Comparison of ENCODE assay signal across 8 cellular contexts in genomic region chr1:41416552-41417334, GRCh38. TPM values are rescaled to one million over a fixed set of nuclear protein-coding genes. Genes with fewer than 3 reads are reported as not detected.
DNase-seq lines count a peak whose midpoint lies in the region; ATAC-seq, FAIRE-seq and TF ChIP-seq lines count a peak whose summit lies in the region.

No MANE protein-coding gene starts in this region.

- H3K36me3 Mint-ChIP-seq in T-helper 17 cell (ENCODE audit: low read depth): peaks cover 2% of the 10 kb centered on the region

- 54 to 60% (median 54%) methylated on average over 16 to 18 of the region's 18 CpGs for WGBS in small intestine, 3 donors

- no peak overlapping the region for H3K27ac Mint-ChIP-seq in T-helper 17 cell

- ATAC-seq in T-helper 17 cell: peak; percentile 56
- ATAC-seq in HG02571 (IDR thresholded peaks at IDR 0.05; ENCODE audit: unreplicated experiment): no peak

- peaks cover 41% of the 10 kb centered on the region for H3K27me3 Mint-ChIP-seq in T-helper 17 cell

- H3K36me3 ChIP-seq in GM06990 (ENCODE audit: control insufficient read depth, insufficient read depth, low read length): no peaks in the 10 kb centered on the region
- H3K36me3 ChIP-seq in ascending aorta: no peaks in the 10 kb centered on the region
- no peaks in the 10 kb centered on the region for H3K36me3 ChIP-seq in small intestine (ENCODE audit: control insufficient read depth in 2 of 2, insufficient read depth in 2 of 2, low read length in 2 of 2)

- H3K27ac ChIP-seq in ascending aorta: peak overlapping the region in 1 of 2 donors; percentile 88
- no peak overlapping the region for H3K27ac ChIP-seq in small intestine (ENCODE audit: low read depth in 1 of 2, low read length in 1 of 2)

- TF ChIP-seq CTCF in GM06990 (IDR thresholded peaks at IDR 0.05; ENCODE audit: insufficient read depth, low read length, poor library complexity, severe bottlenecking) (peak; percentile 91), ascending aorta (IDR thresholded peaks at IDR 0.05) (peak; percentile 90 to 97 (median 93))

- no peaks in the 10 kb centered on the region for H3K9me3 ChIP-seq in T-helper 17 cell (ENCODE audit: control insufficient read depth, low read length, poor library complexity, severe bottlenecking)
- H3K9me3 ChIP-seq in ascending aorta: no peaks in the 10 kb centered on the region
- H3K9me3 ChIP-seq in small intestine (ENCODE audit: control insufficient read depth, low read depth): no peaks in the 10 kb centered on the region

- H3K4me3 ChIP-seq in GM06990 (replicated peaks; ENCODE audit: low read depth, low read length) (no peak overlapping the region), ascending aorta (no peak overlapping the region), small intestine (ENCODE audit: low read depth in 1 of 2, low read length in 2 of 2) (no peak overlapping the region)

- peaks cover 2% of the 10 kb centered on the region for H3K4me1 Mint-ChIP-seq in T-helper 17 cell

- intact Hi-C loops in ascending aorta (cut with DNase I): loop anchor here (1.0 to 5.0 kb wide), 3 partner anchors 81 to 148 kb away; no protein-coding TSS in a partner anchor

- DNase-seq in GM06990 (ENCODE audit: extremely low read depth, insufficient read length) (peak; percentile 28), NCI-H1092 treated with DMSO at 0.1 percent for 48 hours (lab: John Stamatoyannopoulos, UW) (peak; percentile 65), T-helper 17 cell (peak; percentile 34 to 59 (median 36)), ascending aorta (ENCODE audit: low spot score in 2 of 2) (peak in 1 of 2 donors; percentile 85), hepatic stellate cell (ENCODE audit: low spot score) (peak; percentile 87), small intestine (peak; percentile 77), mesenteric fat pad (ENCODE audit: low spot score) (no peak)

- FAIRE-seq in small intestine (lab: Jason Lieb, UNC): no peak

- no peaks in the 10 kb centered on the region; the same call in 1 of the 2 replicates for H3K27me3 ChIP-seq in GM06990 (replicated peaks; ENCODE audit: control insufficient read depth, insufficient read depth, low read length)
- H3K27me3 ChIP-seq in ascending aorta: no peaks in the 10 kb centered on the region
- H3K27me3 ChIP-seq in small intestine (ENCODE audit: control insufficient read depth in 2 of 2, insufficient read depth in 2 of 2, low read length in 2 of 2): peaks cover 0 to 3% of the 10 kb centered on the region in 2 donors

- H3K4me1 ChIP-seq in ascending aorta: peaks cover 4 to 12% of the 10 kb centered on the region in 2 donors
- H3K4me1 ChIP-seq in small intestine (ENCODE audit: control insufficient read depth in 2 of 2, insufficient read depth in 1 of 2, low read depth in 1 of 2, low read length in 1 of 2): no peaks in the 10 kb centered on the region

- H3K4me3 Mint-ChIP-seq in T-helper 17 cell: no peak overlapping the region

RNA-seq across cellular contexts. Expression of gene FOXO6, which starts 55.5 kb away (rescaled TPM):
- total RNA-seq in T-helper 17 cell (1 to 10 TPM in 1 of 2 donors, under 1 TPM in 1; 0.86 to 1.8 TPM), ascending aorta (5.7 TPM), mesenteric fat pad (not detected)
- polyA plus RNA-seq in small intestine: under 1 TPM in 1 of 3 donors, not detected in 2; 0.34 TPM
